In genomic region chr14:59189281-59189821, GRCh38 we compare ENCODE assay signal across 8 cellular contexts. TPM values are rescaled to one million over a fixed set of nuclear protein-coding genes. Genes with fewer than 3 reads are reported as not detected.
DNase-seq lines count a peak whose midpoint lies in the region; ATAC-seq and TF ChIP-seq lines count a peak whose summit lies in the region.

No MANE protein-coding gene starts in this region.

- H3K27me3 ChIP-seq in HUES6 (ENCODE audit: control insufficient read depth, insufficient read depth, low read length) (peaks cover 29% of the 10 kb centered on the region), endodermal cell (ENCODE audit: control insufficient read depth, insufficient read depth, low read length, poor library complexity, severe bottlenecking) (peaks cover 20% of the 10 kb centered on the region), mucosa of rectum (ENCODE audit: control insufficient read depth in 2 of 2, insufficient read depth in 2 of 2, low read length in 2 of 2) (peaks cover 0 to 3% of the 10 kb centered on the region in 2 donors)

- no peak overlapping the region; the same call in 1 of the 2 replicates for H3K27ac ChIP-seq in HUES6 (ENCODE audit: low read depth, low read length)
- peak overlapping the region; percentile 96 for H3K27ac ChIP-seq in endodermal cell (ENCODE audit: low read depth, low read length)
- H3K27ac ChIP-seq in mucosa of rectum (ENCODE audit: low read depth in 2 of 2, low read length in 2 of 2): peak overlapping the region; percentile 96 to 98

- ATAC-seq in stimulated activated naive B cell treated with anti-CD40 and anti-IgM and Interleukin-4, amounts not matched to agents 10 μg/mL and 1 μg/mL and 100 μg/mL, for 72 hours (replicated peaks): peak; percentile 15 to 20

- peak overlapping the region; percentile 93 for H3K27ac Mint-ChIP-seq in endodermal cell
- H3K27ac Mint-ChIP-seq in stimulated activated naive B cell treated with anti-CD40 and anti-IgM and Interleukin-4, amounts not matched to agents 10 μg/mL and 1 μg/mL and 100 μg/mL, for 72 hours: peak overlapping the region; percentile 79

- H3K27me3 Mint-ChIP-seq in endodermal cell (ENCODE audit: insufficient read depth): peaks cover 22% of the 10 kb centered on the region
- H3K27me3 Mint-ChIP-seq in stimulated activated naive B cell treated with anti-CD40 and anti-IgM and Interleukin-4, amounts not matched to agents 10 μg/mL and 1 μg/mL and 100 μg/mL, for 72 hours: peaks cover 6 to 11% of the 10 kb centered on the region in 2 donors

- H3K4me1 ChIP-seq in HUES6 (ENCODE audit: control insufficient read depth, insufficient read depth, low read length): no peaks in the 10 kb centered on the region; the same call in 1 of the 2 replicates
- peaks cover 26% of the 10 kb centered on the region for H3K4me1 ChIP-seq in endodermal cell (ENCODE audit: control insufficient read depth, insufficient read depth, low read length)
- H3K4me1 ChIP-seq in mucosa of rectum (ENCODE audit: control insufficient read depth in 2 of 2, insufficient read depth in 2 of 2, low read length in 2 of 2): peaks cover 13 to 14% of the 10 kb centered on the region in 2 donors

- TF ChIP-seq CTCF in endodermal cell (conservative IDR thresholded peaks at IDR 0.05): no peak

- peak; percentile 34 for DNase-seq in DMS153 treated with DMSO at 0.1 percent for 48 hours (lab: John Stamatoyannopoulos, UW; ENCODE audit: unreplicated experiment)
- no peak for DNase-seq in DMS153 (lab: John Stamatoyannopoulos, UW)
- DNase-seq in activated CD4-positive, alpha-beta T cell treated with anti-CD3 and anti-CD28 coated beads, Interleukin-2, amount 50 U/mL, for 24 hours (ENCODE audit: low read depth in 1 of 2, low spot score in 1 of 2): peak; percentile 10
- peak; percentile 81 for DNase-seq in endodermal cell
- DNase-seq in stimulated activated naive B cell treated with anti-CD40 and anti-IgM and Interleukin-4, amounts not matched to agents 10 μg/mL and 1 μg/mL and 100 μg/mL, for 72 hours: peak; percentile 33
- no peak for DNase-seq in HK-2 (ENCODE audit: unreplicated experiment)

- H3K9me3 ChIP-seq in HUES6 (ENCODE audit: control insufficient read depth, insufficient read depth, low read depth, low read length): no peaks in the 10 kb centered on the region
- no peaks in the 10 kb centered on the region for H3K9me3 ChIP-seq in endodermal cell (ENCODE audit: control insufficient read depth, low read length)
- H3K9me3 ChIP-seq in mucosa of rectum (ENCODE audit: control insufficient read depth in 2 of 2, low read length in 2 of 2): no peaks in the 10 kb centered on the region

- peak overlapping the region; percentile 82 for H3K4me3 Mint-ChIP-seq in endodermal cell
- peak overlapping the region; percentile 86 to 99 for H3K4me3 Mint-ChIP-seq in stimulated activated naive B cell treated with anti-CD40 and anti-IgM and Interleukin-4, amounts not matched to agents 10 μg/mL and 1 μg/mL and 100 μg/mL, for 72 hours

- H3K4me3 ChIP-seq in HUES6 (ENCODE audit: low read depth, low read length): peak overlapping the region; percentile 96
- H3K4me3 ChIP-seq in endodermal cell (ENCODE audit: low read length): peak overlapping the region; percentile 86
- H3K4me3 ChIP-seq in mucosa of rectum (ENCODE audit: low read length in 2 of 2): peak overlapping the region; percentile 88 to 94

- peaks cover under 1% of the 10 kb centered on the region for H3K36me3 Mint-ChIP-seq in endodermal cell (ENCODE audit: low read depth)
- no peaks in the 10 kb centered on the region for H3K36me3 Mint-ChIP-seq in stimulated activated naive B cell treated with anti-CD40 and anti-IgM and Interleukin-4, amounts not matched to agents 10 μg/mL and 1 μg/mL and 100 μg/mL, for 72 hours

- H3K4me1 Mint-ChIP-seq in endodermal cell: peaks cover 48% of the 10 kb centered on the region
- peaks cover 12 to 24% of the 10 kb centered on the region in 2 donors for H3K4me1 Mint-ChIP-seq in stimulated activated naive B cell treated with anti-CD40 and anti-IgM and Interleukin-4, amounts not matched to agents 10 μg/mL and 1 μg/mL and 100 μg/mL, for 72 hours

- 0 to 2% methylated on average over 11 to 28 of the region's 28 CpGs for WGBS in endodermal cell (ENCODE audit: insufficient coverage in 1 of 2, insufficient read length in 1 of 2), 2 experiments

- peak overlapping the region; percentile 81 for H3K9ac ChIP-seq in HUES6 (ENCODE audit: low read length)
- peak overlapping the region; percentile 95 for H3K9ac ChIP-seq in endodermal cell (ENCODE audit: extremely low read depth, low read length, poor library complexity, severe bottlenecking)
- peak overlapping the region; percentile 91 to 94 for H3K9ac ChIP-seq in mucosa of rectum (ENCODE audit: low read depth in 1 of 2, low read length in 2 of 2)

- no peaks in the 10 kb centered on the region for H3K9me3 Mint-ChIP-seq in endodermal cell
- H3K9me3 Mint-ChIP-seq in stimulated activated naive B cell treated with anti-CD40 and anti-IgM and Interleukin-4, amounts not matched to agents 10 μg/mL and 1 μg/mL and 100 μg/mL, for 72 hours: no peaks in the 10 kb centered on the region

- no peaks in the 10 kb centered on the region for H3K36me3 ChIP-seq in HUES6 (ENCODE audit: control insufficient read depth, insufficient read depth, low read length)
- peaks cover under 1% of the 10 kb centered on the region for H3K36me3 ChIP-seq in endodermal cell (ENCODE audit: control insufficient read depth, insufficient read depth, low read length)
- no peaks in the 10 kb centered on the region for H3K36me3 ChIP-seq in mucosa of rectum (ENCODE audit: control insufficient read depth in 2 of 2, insufficient read depth in 2 of 2, low read length in 2 of 2)

RNA-seq across cellular contexts. Expression of gene DAAM1, which starts 0.9 kb away (rescaled TPM):
- 10 to 100 TPM; 94.0 to 99.4 TPM for total RNA-seq in endodermal cell
- 59.1 TPM for polyA plus RNA-seq in endodermal cell (2013, experiment 1 of 2)
- 56.3 TPM for polyA plus RNA-seq in endodermal cell (2013, experiment 2 of 2)

Comparison
In these comparisons a context has a peak if more than half of its experiments do, and no peak if none do; other contexts are left out.
1. DNase-seq: peak in DMS153 treated with DMSO at 0.1 percent for 48 hours (single experiment), activated CD4-positive, alpha-beta T cell treated with anti-CD3 and anti-CD28 coated beads, Interleukin-2, amount 50 U/mL, for 24 hours (2 of 2), endodermal cell (single experiment) and stimulated activated naive B cell treated with anti-CD40 and anti-IgM and Interleukin-4, amounts not matched to agents 10 μg/mL and 1 μg/mL and 100 μg/mL, for 72 hours (single experiment); none in DMS153 (single experiment) and HK-2 (single experiment).
2. Peak in every context shown above with its lines, with median percentiles within 50 percentile points of each other: H3K4me3 ChIP-seq and H3K9ac ChIP-seq.